In genomic region chr4:169757575-169758184, GRCh38 we compare ENCODE assay signal across 1 cellular context.
TF ChIP-seq lines count a peak whose summit lies in the region.

Gene HPF1 (minus strand): TSS chr4:169757944. CDS start chr4:169757877, 67 bp downstream.

TF ChIP-seq in HepG2, 621 proteins besides CTCF, POLR2A, EP300 and RAD21 (continued from another document and continues in another):
- TF ChIP-seq ZXDC (CRISPR knock-in tag; IDR thresholded peaks at IDR 0.05) (no peak), RFXANK (CRISPR knock-in tag; IDR thresholded peaks at IDR 0.05) (no peak), ZNF124 (CRISPR knock-in tag; IDR thresholded peaks at IDR 0.05) (no peak; the same call in 1 of the 2 replicates), ZNF547 (CRISPR knock-in tag; IDR thresholded peaks at IDR 0.05) (no peak), NFYC (CRISPR knock-in tag; IDR thresholded peaks at IDR 0.05) (0 out of 2 replicates have a peak, but pooled peaks have one; percentile 10), KDM4B (CRISPR knock-in tag; IDR thresholded peaks at IDR 0.05) (no peak), RBFOX2 (IDR thresholded peaks at IDR 0.05; ENCODE audit: low read depth, low read length) (peak; percentile 80), SP140L (CRISPR knock-in tag; IDR thresholded peaks at IDR 0.05; ENCODE audit: borderline replicate concordance) (0 out of 2 replicates have a peak, but pooled peaks have one; percentile 27), ZNF451 (CRISPR knock-in tag; IDR thresholded peaks at IDR 0.05) (no peak), SNAPC4 (CRISPR knock-in tag; IDR thresholded peaks at IDR 0.05) (0 out of 2 replicates have a peak, but pooled peaks have one; percentile 40), MTA3 (CRISPR knock-in tag; IDR thresholded peaks at IDR 0.05) (no peak), NONO (IDR thresholded peaks at IDR 0.05) (no peak), NONO (CRISPR knock-in tag; conservative IDR thresholded peaks at IDR 0.05) (peak; percentile 42; the same call in 1 of the 2 replicates), NKX3-1 (CRISPR knock-in tag; IDR thresholded peaks at IDR 0.05) (0 out of 2 replicates have a peak, but pooled peaks have one; percentile 43), YEATS2 (CRISPR knock-in tag; IDR thresholded peaks at IDR 0.05; ENCODE audit: borderline replicate concordance) (peak; percentile 91), SRF (IDR thresholded peaks at IDR 0.05; ENCODE audit: low read depth, low read length) (peak; percentile 90), ZNF788 (CRISPR knock-in tag; IDR thresholded peaks at IDR 0.05; ENCODE audit: borderline replicate concordance) (peak; percentile 73), SKI (IDR thresholded peaks at IDR 0.05; ENCODE audit: partially characterized antibody) (no peak)
- TF ChIP-seq, protein P1, sequence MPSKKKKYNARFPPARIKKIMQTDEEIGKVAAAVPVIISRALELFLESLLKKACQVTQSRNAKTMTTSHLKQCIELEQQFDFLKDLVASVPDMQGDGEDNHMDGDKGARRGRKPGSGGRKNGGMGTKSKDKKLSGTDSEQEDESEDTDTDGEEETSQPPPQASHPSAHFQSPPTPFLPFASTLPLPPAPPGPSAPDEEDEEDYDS (CRISPR knock-in tag; IDR thresholded peaks at IDR 0.05) = peak; percentile 67
- TF ChIP-seq, protein P2, sequence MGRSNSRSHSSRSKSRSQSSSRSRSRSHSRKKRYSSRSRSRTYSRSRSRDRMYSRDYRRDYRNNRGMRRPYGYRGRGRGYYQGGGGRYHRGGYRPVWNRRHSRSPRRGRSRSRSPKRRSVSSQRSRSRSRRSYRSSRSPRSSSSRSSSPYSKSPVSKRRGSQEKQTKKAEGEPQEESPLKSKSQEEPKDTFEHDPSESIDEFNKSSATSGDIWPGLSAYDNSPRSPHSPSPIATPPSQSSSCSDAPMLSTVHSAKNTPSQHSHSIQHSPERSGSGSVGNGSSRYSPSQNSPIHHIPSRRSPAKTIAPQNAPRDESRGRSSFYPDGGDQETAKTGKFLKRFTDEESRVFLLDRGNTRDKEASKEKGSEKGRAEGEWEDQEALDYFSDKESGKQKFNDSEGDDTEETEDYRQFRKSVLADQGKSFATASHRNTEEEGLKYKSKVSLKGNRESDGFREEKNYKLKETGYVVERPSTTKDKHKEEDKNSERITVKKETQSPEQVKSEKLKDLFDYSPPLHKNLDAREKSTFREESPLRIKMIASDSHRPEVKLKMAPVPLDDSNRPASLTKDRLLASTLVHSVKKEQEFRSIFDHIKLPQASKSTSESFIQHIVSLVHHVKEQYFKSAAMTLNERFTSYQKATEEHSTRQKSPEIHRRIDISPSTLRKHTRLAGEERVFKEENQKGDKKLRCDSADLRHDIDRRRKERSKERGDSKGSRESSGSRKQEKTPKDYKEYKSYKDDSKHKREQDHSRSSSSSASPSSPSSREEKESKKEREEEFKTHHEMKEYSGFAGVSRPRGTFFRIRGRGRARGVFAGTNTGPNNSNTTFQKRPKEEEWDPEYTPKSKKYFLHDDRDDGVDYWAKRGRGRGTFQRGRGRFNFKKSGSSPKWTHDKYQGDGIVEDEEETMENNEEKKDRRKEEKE (IDR thresholded peaks at IDR 0.05) = no peak
- TF ChIP-seq, protein P3, sequence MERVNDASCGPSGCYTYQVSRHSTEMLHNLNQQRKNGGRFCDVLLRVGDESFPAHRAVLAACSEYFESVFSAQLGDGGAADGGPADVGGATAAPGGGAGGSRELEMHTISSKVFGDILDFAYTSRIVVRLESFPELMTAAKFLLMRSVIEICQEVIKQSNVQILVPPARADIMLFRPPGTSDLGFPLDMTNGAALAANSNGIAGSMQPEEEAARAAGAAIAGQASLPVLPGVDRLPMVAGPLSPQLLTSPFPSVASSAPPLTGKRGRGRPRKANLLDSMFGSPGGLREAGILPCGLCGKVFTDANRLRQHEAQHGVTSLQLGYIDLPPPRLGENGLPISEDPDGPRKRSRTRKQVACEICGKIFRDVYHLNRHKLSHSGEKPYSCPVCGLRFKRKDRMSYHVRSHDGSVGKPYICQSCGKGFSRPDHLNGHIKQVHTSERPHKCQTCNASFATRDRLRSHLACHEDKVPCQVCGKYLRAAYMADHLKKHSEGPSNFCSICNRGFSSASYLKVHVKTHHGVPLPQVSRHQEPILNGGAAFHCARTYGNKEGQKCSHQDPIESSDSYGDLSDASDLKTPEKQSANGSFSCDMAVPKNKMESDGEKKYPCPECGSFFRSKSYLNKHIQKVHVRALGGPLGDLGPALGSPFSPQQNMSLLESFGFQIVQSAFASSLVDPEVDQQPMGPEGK (CRISPR knock-in tag; IDR thresholded peaks at IDR 0.05) = peak; percentile 63
- TF ChIP-seq, protein P4, sequence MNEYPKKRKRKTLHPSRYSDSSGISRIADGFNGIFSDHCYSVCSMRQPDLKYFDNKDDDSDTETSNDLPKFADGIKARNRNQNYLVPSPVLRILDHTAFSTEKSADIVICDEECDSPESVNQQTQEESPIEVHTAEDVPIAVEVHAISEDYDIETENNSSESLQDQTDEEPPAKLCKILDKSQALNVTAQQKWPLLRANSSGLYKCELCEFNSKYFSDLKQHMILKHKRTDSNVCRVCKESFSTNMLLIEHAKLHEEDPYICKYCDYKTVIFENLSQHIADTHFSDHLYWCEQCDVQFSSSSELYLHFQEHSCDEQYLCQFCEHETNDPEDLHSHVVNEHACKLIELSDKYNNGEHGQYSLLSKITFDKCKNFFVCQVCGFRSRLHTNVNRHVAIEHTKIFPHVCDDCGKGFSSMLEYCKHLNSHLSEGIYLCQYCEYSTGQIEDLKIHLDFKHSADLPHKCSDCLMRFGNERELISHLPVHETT (CRISPR knock-in tag; conservative IDR thresholded peaks at IDR 0.05) = peak; percentile 48; the same call in 1 of the 2 replicates
- TF ChIP-seq, protein P5, sequence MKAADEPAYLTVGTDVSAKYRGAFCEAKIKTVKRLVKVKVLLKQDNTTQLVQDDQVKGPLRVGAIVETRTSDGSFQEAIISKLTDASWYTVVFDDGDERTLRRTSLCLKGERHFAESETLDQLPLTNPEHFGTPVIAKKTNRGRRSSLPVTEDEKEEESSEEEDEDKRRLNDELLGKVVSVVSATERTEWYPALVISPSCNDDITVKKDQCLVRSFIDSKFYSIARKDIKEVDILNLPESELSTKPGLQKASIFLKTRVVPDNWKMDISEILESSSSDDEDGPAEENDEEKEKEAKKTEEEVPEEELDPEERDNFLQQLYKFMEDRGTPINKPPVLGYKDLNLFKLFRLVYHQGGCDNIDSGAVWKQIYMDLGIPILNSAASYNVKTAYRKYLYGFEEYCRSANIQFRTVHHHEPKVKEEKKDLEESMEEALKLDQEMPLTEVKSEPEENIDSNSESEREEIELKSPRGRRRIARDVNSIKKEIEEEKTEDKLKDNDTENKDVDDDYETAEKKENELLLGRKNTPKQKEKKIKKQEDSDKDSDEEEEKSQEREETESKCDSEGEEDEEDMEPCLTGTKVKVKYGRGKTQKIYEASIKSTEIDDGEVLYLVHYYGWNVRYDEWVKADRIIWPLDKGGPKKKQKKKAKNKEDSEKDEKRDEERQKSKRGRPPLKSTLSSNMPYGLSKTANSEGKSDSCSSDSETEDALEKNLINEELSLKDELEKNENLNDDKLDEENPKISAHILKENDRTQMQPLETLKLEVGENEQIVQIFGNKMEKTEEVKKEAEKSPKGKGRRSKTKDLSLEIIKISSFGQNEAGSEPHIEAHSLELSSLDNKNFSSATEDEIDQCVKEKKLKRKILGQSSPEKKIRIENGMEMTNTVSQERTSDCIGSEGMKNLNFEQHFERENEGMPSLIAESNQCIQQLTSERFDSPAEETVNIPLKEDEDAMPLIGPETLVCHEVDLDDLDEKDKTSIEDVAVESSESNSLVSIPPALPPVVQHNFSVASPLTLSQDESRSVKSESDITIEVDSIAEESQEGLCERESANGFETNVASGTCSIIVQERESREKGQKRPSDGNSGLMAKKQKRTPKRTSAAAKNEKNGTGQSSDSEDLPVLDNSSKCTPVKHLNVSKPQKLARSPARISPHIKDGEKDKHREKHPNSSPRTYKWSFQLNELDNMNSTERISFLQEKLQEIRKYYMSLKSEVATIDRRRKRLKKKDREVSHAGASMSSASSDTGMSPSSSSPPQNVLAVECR (CRISPR knock-in tag; IDR thresholded peaks at IDR 0.05; ENCODE audit: borderline replicate concordance) = peak; percentile 92
- TF ChIP-seq, protein P6, sequence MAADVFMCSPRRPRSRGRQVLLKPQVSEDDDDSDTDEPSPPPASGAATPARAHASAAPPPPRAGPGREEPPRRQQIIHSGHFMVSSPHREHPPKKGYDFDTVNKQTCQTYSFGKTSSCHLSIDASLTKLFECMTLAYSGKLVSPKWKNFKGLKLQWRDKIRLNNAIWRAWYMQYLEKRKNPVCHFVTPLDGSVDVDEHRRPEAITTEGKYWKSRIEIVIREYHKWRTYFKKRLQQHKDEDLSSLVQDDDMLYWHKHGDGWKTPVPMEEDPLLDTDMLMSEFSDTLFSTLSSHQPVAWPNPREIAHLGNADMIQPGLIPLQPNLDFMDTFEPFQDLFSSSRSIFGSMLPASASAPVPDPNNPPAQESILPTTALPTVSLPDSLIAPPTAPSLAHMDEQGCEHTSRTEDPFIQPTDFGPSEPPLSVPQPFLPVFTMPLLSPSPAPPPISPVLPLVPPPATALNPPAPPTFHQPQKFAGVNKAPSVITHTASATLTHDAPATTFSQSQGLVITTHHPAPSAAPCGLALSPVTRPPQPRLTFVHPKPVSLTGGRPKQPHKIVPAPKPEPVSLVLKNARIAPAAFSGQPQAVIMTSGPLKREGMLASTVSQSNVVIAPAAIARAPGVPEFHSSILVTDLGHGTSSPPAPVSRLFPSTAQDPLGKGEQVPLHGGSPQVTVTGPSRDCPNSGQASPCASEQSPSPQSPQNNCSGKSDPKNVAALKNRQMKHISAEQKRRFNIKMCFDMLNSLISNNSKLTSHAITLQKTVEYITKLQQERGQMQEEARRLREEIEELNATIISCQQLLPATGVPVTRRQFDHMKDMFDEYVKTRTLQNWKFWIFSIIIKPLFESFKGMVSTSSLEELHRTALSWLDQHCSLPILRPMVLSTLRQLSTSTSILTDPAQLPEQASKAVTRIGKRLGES (CRISPR knock-in tag; IDR thresholded peaks at IDR 0.05; ENCODE audit: borderline replicate concordance) = peak; percentile 74; the same call in 1 of the 2 replicates
- TF ChIP-seq, protein P7, sequence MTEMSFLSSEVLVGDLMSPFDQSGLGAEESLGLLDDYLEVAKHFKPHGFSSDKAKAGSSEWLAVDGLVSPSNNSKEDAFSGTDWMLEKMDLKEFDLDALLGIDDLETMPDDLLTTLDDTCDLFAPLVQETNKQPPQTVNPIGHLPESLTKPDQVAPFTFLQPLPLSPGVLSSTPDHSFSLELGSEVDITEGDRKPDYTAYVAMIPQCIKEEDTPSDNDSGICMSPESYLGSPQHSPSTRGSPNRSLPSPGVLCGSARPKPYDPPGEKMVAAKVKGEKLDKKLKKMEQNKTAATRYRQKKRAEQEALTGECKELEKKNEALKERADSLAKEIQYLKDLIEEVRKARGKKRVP (CRISPR knock-in tag; IDR thresholded peaks at IDR 0.05) = no peak
- TF ChIP-seq, protein P8, sequence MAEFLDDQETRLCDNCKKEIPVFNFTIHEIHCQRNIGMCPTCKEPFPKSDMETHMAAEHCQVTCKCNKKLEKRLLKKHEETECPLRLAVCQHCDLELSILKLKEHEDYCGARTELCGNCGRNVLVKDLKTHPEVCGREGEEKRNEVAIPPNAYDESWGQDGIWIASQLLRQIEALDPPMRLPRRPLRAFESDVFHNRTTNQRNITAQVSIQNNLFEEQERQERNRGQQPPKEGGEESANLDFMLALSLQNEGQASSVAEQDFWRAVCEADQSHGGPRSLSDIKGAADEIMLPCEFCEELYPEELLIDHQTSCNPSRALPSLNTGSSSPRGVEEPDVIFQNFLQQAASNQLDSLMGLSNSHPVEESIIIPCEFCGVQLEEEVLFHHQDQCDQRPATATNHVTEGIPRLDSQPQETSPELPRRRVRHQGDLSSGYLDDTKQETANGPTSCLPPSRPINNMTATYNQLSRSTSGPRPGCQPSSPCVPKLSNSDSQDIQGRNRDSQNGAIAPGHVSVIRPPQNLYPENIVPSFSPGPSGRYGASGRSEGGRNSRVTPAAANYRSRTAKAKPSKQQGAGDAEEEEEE (CRISPR knock-in tag; IDR thresholded peaks at IDR 0.05; ENCODE audit: borderline replicate concordance) = no peak
